1 cellular context compared by ENCODE assay signal in the genomic region with DNA sequence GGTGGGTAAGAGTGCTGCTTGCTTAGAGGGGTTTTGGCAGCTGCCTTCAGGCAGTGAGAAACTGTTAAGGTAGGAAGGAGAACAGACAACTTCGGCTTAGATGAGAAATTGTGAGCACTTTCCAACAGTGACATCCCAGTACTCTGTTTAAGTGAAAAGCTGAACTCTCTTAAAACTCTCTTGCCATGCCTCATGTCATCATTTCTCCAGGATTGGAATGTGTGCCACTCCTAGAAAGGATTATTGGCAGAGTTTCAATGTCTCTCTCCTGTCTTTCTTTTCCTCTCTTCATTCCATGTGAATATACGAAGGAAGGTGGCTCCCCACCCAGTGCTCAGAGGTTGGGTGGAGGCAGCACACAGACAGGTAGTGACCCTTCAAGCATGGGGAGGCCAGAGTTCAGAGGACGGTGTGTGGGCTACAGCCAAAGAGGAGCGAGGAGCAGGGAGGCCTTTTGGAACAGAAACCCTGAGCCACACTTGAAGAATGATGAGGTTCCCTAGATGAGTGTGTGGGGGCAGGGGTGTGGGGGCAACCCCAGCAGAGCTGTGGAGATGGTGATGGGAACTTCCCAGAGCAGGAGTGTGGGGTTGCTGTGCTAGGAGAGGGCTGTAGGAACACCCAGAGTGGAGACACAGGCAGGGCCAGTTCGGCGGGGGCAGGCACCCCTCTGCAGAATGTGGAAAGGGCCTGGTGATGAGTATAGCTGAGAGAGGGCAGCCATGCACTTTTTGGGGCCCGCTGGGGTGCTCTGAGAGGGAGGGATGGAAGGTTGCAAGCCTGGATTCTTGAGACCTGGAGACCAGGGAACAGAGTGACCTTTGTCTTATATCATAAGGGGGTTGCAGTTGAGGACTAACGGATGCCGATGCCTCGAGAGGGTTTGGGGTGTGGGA.
TF ChIP-seq lines count a peak whose summit lies in the region.

No MANE protein-coding gene starts in this region.

TF ChIP-seq in K562, 482 proteins besides CTCF, POLR2A, EP300 and RAD21 (continued from another document):
- TF ChIP-seq, protein P1, sequence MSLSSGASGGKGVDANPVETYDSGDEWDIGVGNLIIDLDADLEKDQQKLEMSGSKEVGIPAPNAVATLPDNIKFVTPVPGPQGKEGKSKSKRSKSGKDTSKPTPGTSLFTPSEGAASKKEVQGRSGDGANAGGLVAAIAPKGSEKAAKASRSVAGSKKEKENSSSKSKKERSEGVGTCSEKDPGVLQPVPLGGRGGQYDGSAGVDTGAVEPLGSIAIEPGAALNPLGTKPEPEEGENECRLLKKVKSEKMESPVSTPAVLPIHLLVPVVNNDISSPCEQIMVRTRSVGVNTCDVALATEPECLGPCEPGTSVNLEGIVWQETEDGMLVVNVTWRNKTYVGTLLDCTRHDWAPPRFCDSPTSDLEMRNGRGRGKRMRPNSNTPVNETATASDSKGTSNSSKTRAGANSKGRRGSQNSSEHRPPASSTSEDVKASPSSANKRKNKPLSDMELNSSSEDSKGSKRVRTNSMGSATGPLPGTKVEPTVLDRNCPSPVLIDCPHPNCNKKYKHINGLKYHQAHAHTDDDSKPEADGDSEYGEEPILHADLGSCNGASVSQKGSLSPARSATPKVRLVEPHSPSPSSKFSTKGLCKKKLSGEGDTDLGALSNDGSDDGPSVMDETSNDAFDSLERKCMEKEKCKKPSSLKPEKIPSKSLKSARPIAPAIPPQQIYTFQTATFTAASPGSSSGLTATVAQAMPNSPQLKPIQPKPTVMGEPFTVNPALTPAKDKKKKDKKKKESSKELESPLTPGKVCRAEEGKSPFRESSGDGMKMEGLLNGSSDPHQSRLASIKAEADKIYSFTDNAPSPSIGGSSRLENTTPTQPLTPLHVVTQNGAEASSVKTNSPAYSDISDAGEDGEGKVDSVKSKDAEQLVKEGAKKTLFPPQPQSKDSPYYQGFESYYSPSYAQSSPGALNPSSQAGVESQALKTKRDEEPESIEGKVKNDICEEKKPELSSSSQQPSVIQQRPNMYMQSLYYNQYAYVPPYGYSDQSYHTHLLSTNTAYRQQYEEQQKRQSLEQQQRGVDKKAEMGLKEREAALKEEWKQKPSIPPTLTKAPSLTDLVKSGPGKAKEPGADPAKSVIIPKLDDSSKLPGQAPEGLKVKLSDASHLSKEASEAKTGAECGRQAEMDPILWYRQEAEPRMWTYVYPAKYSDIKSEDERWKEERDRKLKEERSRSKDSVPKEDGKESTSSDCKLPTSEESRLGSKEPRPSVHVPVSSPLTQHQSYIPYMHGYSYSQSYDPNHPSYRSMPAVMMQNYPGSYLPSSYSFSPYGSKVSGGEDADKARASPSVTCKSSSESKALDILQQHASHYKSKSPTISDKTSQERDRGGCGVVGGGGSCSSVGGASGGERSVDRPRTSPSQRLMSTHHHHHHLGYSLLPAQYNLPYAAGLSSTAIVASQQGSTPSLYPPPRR (CRISPR knock-in tag; IDR thresholded peaks at IDR 0.05; ENCODE audit: borderline replicate concordance) = no peak
- TF ChIP-seq, protein P2, sequence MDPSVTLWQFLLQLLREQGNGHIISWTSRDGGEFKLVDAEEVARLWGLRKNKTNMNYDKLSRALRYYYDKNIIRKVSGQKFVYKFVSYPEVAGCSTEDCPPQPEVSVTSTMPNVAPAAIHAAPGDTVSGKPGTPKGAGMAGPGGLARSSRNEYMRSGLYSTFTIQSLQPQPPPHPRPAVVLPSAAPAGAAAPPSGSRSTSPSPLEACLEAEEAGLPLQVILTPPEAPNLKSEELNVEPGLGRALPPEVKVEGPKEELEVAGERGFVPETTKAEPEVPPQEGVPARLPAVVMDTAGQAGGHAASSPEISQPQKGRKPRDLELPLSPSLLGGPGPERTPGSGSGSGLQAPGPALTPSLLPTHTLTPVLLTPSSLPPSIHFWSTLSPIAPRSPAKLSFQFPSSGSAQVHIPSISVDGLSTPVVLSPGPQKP (CRISPR knock-in tag; IDR thresholded peaks at IDR 0.05) = no peak
- TF ChIP-seq POLR2G (IDR thresholded peaks at IDR 0.05; ENCODE audit: low read depth, low read length) (no peak), ELF2 (CRISPR knock-in tag; IDR thresholded peaks at IDR 0.05) (no peak), ZBTB1 (CRISPR knock-in tag; IDR thresholded peaks at IDR 0.05; ENCODE audit: borderline replicate concordance, low read depth) (no peak), ERF (CRISPR knock-in tag; IDR thresholded peaks at IDR 0.05) (no peak)
- TF ChIP-seq, protein P3, sequence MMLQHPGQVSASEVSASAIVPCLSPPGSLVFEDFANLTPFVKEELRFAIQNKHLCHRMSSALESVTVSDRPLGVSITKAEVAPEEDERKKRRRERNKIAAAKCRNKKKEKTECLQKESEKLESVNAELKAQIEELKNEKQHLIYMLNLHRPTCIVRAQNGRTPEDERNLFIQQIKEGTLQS (IDR thresholded peaks at IDR 0.05) = no peak
- TF ChIP-seq, protein P3 (CRISPR knock-in tag; conservative IDR thresholded peaks at IDR 0.05) = no peak
